8 cellular contexts compared by ENCODE assay signal in the genomic region with DNA sequence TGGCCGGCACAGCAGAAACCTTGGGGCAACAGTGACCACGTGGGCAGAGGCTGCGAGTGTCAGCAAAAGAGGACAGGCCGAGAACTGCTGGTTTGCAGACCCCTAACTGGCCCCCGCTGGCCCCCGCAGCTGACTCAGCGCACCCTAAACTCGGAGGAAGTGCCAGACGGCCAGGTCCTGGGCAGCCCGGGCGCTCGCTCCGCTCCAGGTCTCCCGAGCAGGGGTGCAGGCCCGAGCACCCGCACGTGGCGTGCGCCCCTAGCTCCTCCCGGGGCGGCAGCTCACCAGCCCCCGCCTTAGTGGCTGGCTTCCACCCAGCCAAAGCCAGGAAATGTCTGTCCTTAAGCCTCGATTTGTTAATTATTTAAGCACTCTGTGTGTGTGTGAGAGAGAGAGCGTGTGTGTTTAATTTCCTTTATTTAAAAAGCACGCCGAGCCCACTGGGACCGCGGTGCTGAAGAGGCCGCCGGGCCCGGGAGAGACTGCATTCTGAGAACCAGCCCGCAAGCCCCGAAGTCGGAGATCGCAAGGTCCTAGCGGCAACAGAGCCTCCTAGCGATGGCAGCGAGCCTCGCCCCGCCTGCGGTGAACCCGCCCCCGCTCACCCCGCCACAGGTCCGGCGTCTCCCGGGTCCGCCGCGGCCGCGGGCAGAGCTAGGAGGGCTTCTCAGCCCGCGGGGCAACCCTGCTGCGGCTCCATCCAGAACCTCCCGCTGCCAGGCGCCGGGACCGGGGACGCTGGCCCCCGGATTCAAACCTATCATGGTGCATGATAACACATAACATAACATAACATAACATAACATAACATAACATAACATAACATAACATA. TPM values are rescaled to one million over a fixed set of nuclear protein-coding genes. Genes with fewer than 3 reads are reported as not detected.
A peak's percentile ranks its signal among the peaks of the same experiment; 100 is the strongest.
DNase-seq lines count a peak whose midpoint lies in the region; ATAC-seq and TF ChIP-seq lines count a peak whose summit lies in the region.

No MANE protein-coding gene starts in this region.

- TF ChIP-seq POLR2A in erythroblast (IDR thresholded peaks at IDR 0.05; ENCODE audit: low read length) = peak; percentile 53

- DNase-seq in ACHN (peak; percentile 76), NCI-H748 treated with DMSO at 0.1 percent for 48 hours (lab: John Stamatoyannopoulos, UW) (peak; percentile 23), activated T-cell treated with anti-CD3 and anti-CD28 coated beads for 24 hours (ENCODE audit: low read depth) (peak; percentile 52), erythroblast (lab: John Stamatoyannopoulos, UW) (peak; percentile 81 to 84), mucosa of gallbladder (ENCODE audit: low spot score) (peak; percentile 68)
- DNase-seq in stimulated activated CD8-positive, alpha-beta memory T cell treated with anti-CD3 and anti-CD28 coated beads, Interleukin-4, amount 100 ng/mL, for 1 hour (ENCODE audit: low read depth in 2 of 2, low spot score in 1 of 2) = peak; percentile 16 to 27

- in situ Hi-C loops in ACHN (cut with HindIII; ENCODE audit: low pct_ligation_motif_present, low pct_unique_long_range_greater_than_20kb, low sequenced_read_pairs) = no loop called here

- ATAC-seq in GM18519 (IDR thresholded peaks at IDR 0.05; ENCODE audit: low FRiP score, unreplicated experiment) (peak; percentile 87), HG03060 (IDR thresholded peaks at IDR 0.05; ENCODE audit: low read depth, unreplicated experiment) (peak; percentile 76)

RNA-seq across cellular contexts. Expression of a gene that starts 45.9 kb away (rescaled TPM):
- total RNA-seq in mucosa of gallbladder = 19.1 TPM

Comparison
In these comparisons a context has a peak if more than half of its experiments do, and no peak if none do; other contexts are left out.
1. Peak in every context shown above with its lines: DNase-seq and ATAC-seq.
2. DNase-seq: peak in every context shown above with its lines; median percentile 82 in erythroblast; 76 in ACHN; 68 in mucosa of gallbladder; 52 in activated T-cell treated with anti-CD3 and anti-CD28 coated beads for 24 hours; 23 in NCI-H748 treated with DMSO at 0.1 percent for 48 hours; 22 in stimulated activated CD8-positive, alpha-beta memory T cell treated with anti-CD3 and anti-CD28 coated beads, Interleukin-4, amount 100 ng/mL, for 1 hour.